In the genomic region with DNA sequence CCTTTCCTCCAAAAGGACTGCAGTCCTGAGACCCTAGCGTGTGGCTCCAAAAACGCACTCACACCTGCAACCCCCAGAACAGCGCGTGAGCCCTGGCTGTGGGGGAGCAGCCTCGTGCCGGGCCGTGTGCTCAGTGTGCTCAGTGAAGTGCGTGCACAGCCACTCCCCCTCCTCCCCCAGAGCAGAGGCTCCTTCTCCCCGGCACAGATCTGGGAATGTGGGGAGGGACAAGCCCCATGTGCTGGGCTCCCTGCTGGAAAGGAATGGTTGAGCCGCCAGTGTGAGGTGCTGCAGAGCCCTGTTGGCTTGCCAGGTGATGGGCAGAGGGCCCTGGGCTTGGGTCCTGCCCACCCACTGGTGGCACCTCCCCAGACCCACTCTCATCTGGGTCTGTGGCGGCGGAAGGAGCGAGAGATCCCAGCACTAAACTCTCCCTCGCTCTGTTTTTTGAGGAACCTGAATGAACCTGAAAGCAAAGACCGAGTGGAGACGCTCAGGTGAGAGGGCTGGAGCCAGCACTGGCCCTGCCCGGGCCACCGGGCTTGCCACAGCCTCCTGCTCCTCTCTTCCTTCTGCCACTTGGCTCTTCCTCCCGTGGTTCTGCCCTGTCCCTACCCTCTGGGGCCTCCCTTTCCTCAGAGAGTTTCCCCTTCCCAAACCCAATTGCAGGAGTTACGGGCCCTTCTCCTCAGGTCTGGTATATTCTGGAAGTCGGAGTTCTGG, we compare ENCODE assay signal across 1 cellular context.
TF ChIP-seq lines count a peak whose summit lies in the region.

No MANE protein-coding gene starts in this region.

TF ChIP-seq in HepG2, 621 proteins besides CTCF, POLR2A, EP300 and RAD21:
- TF ChIP-seq ZNF367 (CRISPR knock-in tag; IDR thresholded peaks at IDR 0.05; ENCODE audit: borderline replicate concordance) (no peak), ZBTB37 (CRISPR knock-in tag; IDR thresholded peaks at IDR 0.05) (no peak), PBX2 (CRISPR knock-in tag; IDR thresholded peaks at IDR 0.05) (no peak), GATA4 (IDR thresholded peaks at IDR 0.05; ENCODE audit: borderline replicate concordance, low read depth) (no peak), ZBTB43 (CRISPR knock-in tag; conservative IDR thresholded peaks at IDR 0.05) (no peak), CHD2 (IDR thresholded peaks at IDR 0.05; ENCODE audit: low read depth, low read length) (no peak), ZNF569 (CRISPR knock-in tag; IDR thresholded peaks at IDR 0.05; ENCODE audit: borderline replicate concordance) (no peak), RBM22 (optimal IDR thresholded peaks at IDR 0.05; ENCODE audit: low read length) (peak; percentile 43), ZFAT (CRISPR knock-in tag; conservative IDR thresholded peaks at IDR 0.05) (no peak), AGO2 (optimal IDR thresholded peaks at IDR 0.05; ENCODE audit: low read depth, low read length) (peak; percentile 58), MATR3 (CRISPR knock-in tag; IDR thresholded peaks at IDR 0.05) (no peak), ZNF644 (CRISPR knock-in tag; IDR thresholded peaks at IDR 0.05; ENCODE audit: low read depth) (no peak)
- TF ChIP-seq, protein P1, sequence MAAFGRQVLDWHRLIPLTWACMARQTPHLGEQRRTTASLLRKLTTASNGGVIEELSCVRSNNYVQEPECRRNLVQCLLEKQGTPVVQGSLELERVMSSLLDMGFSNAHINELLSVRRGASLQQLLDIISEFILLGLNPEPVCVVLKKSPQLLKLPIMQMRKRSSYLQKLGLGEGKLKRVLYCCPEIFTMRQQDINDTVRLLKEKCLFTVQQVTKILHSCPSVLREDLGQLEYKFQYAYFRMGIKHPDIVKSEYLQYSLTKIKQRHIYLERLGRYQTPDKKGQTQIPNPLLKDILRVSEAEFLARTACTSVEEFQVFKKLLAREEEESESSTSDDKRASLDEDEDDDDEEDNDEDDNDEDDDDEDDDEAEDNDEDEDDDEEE (CRISPR knock-in tag; IDR thresholded peaks at IDR 0.05): no peak
- TF ChIP-seq, protein P2, sequence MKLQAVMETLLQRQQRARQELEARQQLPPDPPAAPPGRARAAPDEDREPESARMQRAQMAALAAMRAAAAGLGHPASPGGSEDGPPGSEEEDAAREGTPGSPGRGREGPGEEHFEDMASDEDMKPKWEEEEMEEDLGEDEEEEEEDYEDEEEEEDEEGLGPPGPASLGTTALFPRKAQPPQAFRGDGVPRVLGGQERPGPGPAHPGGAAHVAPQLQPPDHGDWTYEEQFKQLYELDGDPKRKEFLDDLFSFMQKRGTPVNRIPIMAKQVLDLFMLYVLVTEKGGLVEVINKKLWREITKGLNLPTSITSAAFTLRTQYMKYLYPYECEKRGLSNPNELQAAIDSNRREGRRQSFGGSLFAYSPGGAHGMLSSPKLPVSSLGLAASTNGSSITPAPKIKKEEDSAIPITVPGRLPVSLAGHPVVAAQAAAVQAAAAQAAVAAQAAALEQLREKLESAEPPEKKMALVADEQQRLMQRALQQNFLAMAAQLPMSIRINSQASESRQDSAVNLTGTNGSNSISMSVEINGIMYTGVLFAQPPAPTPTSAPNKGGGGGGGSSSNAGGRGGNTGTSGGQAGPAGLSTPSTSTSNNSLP (IDR thresholded peaks at IDR 0.05; ENCODE audit: low read depth, low read length): no peak
